Comparison of ENCODE assay signal across 1 cellular context in the genomic region with DNA sequence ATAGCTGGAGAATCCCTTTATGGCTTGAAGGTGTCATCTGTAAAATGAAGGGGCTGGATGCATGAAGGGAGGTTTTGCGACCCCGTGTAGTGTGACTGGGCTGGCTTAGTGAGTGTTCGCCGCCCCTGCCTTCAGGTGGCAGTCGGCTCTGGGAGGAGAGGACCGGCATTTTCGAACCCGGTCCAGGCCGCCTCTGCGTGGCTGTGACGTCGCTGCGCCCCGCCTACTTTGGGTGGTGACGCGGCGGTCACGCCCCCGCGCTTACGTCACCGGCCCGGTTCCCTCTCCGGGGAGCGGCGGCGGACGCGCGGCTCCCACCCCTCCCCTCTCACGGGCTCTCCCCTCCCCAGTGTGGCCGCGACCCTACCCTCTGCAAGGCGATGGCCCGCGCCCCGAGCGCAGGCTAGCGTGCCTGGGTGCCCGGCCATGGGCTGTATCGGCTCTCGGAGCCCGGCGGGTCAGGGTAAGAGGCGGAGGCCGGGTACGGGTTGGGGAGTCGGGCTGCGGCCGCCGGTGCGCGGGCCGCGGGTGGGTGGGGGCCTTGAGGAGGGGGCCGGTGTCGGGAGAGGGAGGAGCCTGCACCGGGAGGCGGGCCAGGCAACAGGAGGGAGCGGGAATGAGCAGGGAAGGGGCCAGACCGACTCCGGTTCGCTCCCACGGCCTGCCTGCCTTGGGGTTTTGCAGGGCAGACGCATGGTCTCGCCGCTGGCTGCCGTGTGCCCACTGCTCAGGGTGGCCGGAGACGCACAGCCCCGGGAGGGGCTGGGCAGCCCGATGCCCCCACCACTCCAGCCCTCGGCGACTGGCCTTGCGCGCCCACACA.
TF ChIP-seq lines count a peak whose summit lies in the region.

No MANE protein-coding gene starts in this region.

TF ChIP-seq in A549, 52 proteins besides CTCF, POLR2A, EP300 and RAD21 (continued from another document):
- TF ChIP-seq HOXB5 (CRISPR knock-in tag; IDR thresholded peaks at IDR 0.05) (peak; percentile 32; the same call in 1 of the 2 replicates), TFCP2L1 (CRISPR knock-in tag; IDR thresholded peaks at IDR 0.05) (no peak), CBX8 (IDR thresholded peaks at IDR 0.05) (no peak), RARB (CRISPR knock-in tag; IDR thresholded peaks at IDR 0.05) (no peak), ZFP36 (IDR thresholded peaks at IDR 0.05; ENCODE audit: borderline replicate concordance, partially characterized antibody) (no peak), SMC3 (IDR thresholded peaks at IDR 0.05) (no peak), EHF (CRISPR knock-in tag; IDR thresholded peaks at IDR 0.05) (no peak), NFE2L2 (conservative IDR thresholded peaks at IDR 0.05; ENCODE audit: low read length) (no peak), GATA3 (IDR thresholded peaks at IDR 0.05; ENCODE audit: borderline replicate concordance) (no peak), ESRRA (IDR thresholded peaks at IDR 0.05; ENCODE audit: borderline replicate concordance, low read length) (no peak), HMGXB4 (CRISPR knock-in tag; IDR thresholded peaks at IDR 0.05; ENCODE audit: borderline replicate concordance) (no peak), FOSL2 (IDR thresholded peaks at IDR 0.05) (no peak), FOSL2 (CRISPR knock-in tag; IDR thresholded peaks at IDR 0.05) (no peak; the same call in 1 of the 2 replicates), KDM5A (IDR thresholded peaks at IDR 0.05) (no peak), CHD4 (IDR thresholded peaks at IDR 0.05; ENCODE audit: borderline replicate concordance) (no peak), FOXS1 (CRISPR knock-in tag; IDR thresholded peaks at IDR 0.05) (no peak), PHF8 (IDR thresholded peaks at IDR 0.05; ENCODE audit: borderline replicate concordance, low read depth) (peak; percentile 40; the same call in 1 of the 2 replicates), ZNF302 (CRISPR knock-in tag; IDR thresholded peaks at IDR 0.05) (no peak), RCOR1 (IDR thresholded peaks at IDR 0.05; ENCODE audit: low read depth, low read length) (no peak), BHLHE40 (IDR thresholded peaks at IDR 0.05; ENCODE audit: low read depth, low read length) (no peak), CHD2 (IDR thresholded peaks at IDR 0.05; ENCODE audit: low read length, partially characterized antibody) (no peak), MAZ (IDR thresholded peaks at IDR 0.05; ENCODE audit: borderline replicate concordance, low read depth, low read length) (no peak), HOXA7 (CRISPR knock-in tag; IDR thresholded peaks at IDR 0.05) (peak; percentile 60; the same call in 1 of the 2 replicates), ATOH8 (CRISPR knock-in tag; IDR thresholded peaks at IDR 0.05; ENCODE audit: low read depth) (no peak), HES2 (IDR thresholded peaks at IDR 0.05) (no peak), EHMT2 (IDR thresholded peaks at IDR 0.05; ENCODE audit: low read depth) (no peak), HDAC2 (IDR thresholded peaks at IDR 0.05) (no peak), RFX5 (IDR thresholded peaks at IDR 0.05) (no peak), JUN (IDR thresholded peaks at IDR 0.05) (peak in 1 of 2 experiments; percentile 81; a peak in 3 of 5 replicates), KDM1A (IDR thresholded peaks at IDR 0.05; ENCODE audit: low read depth) (no peak), ZSCAN20 (CRISPR knock-in tag; IDR thresholded peaks at IDR 0.05) (no peak), MYC (IDR thresholded peaks at IDR 0.05; ENCODE audit: borderline replicate concordance, low read length) (0 out of 2 replicates have a peak, but pooled peaks have one; percentile 20), FOSB (CRISPR knock-in tag; IDR thresholded peaks at IDR 0.05) (peak; percentile 78)
- TF ChIP-seq, protein P1, sequence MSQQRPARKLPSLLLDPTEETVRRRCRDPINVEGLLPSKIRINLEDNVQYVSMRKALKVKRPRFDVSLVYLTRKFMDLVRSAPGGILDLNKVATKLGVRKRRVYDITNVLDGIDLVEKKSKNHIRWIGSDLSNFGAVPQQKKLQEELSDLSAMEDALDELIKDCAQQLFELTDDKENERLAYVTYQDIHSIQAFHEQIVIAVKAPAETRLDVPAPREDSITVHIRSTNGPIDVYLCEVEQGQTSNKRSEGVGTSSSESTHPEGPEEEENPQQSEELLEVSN (IDR thresholded peaks at IDR 0.05; ENCODE audit: borderline replicate concordance, low read depth): no peak
- TF ChIP-seq, protein P2, sequence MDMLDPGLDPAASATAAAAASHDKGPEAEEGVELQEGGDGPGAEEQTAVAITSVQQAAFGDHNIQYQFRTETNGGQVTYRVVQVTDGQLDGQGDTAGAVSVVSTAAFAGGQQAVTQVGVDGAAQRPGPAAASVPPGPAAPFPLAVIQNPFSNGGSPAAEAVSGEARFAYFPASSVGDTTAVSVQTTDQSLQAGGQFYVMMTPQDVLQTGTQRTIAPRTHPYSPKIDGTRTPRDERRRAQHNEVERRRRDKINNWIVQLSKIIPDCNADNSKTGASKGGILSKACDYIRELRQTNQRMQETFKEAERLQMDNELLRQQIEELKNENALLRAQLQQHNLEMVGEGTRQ (IDR thresholded peaks at IDR 0.05): no peak
- TF ChIP-seq, protein P3, sequence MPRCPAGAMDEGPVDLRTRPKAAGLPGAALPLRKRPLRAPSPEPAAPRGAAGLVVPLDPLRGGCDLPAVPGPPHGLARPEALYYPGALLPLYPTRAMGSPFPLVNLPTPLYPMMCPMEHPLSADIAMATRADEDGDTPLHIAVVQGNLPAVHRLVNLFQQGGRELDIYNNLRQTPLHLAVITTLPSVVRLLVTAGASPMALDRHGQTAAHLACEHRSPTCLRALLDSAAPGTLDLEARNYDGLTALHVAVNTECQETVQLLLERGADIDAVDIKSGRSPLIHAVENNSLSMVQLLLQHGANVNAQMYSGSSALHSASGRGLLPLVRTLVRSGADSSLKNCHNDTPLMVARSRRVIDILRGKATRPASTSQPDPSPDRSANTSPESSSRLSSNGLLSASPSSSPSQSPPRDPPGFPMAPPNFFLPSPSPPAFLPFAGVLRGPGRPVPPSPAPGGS (IDR thresholded peaks at IDR 0.05): peak; percentile 24; the same call in 1 of the 3 replicates
